In genomic region chr4:147682755-147683154, GRCh38 we compare ENCODE assay signal across 8 cellular contexts. TPM values are rescaled to one million over a fixed set of nuclear protein-coding genes. Genes with fewer than 3 reads are reported as not detected.
DNase-seq lines count a peak whose midpoint lies in the region; ATAC-seq and TF ChIP-seq lines count a peak whose summit lies in the region.

No MANE protein-coding gene starts in this region.

- TF ChIP-seq POLR2A in right lobe of liver (IDR thresholded peaks at IDR 0.05) (no peak), uterus (IDR thresholded peaks at IDR 0.05) (no peak)

- peaks cover 0 to 30% (median 21%) of the 10 kb centered on the region in 9 donors for H3K4me1 ChIP-seq in heart right ventricle
- peaks cover 0 to 14% (median 6%) of the 10 kb centered on the region in 4 donors for H3K4me1 ChIP-seq in right lobe of liver
- peaks cover 0 to 7% of the 10 kb centered on the region in 2 donors for H3K4me1 ChIP-seq in uterus

- 76% methylated on average over 3 of the region's 3 CpGs for WGBS in heart right ventricle, 2 donors
- 28% methylated on average over 3 of the region's 3 CpGs for WGBS in right lobe of liver (ENCODE audit: insufficient coverage, low coverage, low lambda C conversion rate, missing lambda C conversion rate)

- H3K27me3 ChIP-seq in heart right ventricle (no peaks in the 10 kb centered on the region), right lobe of liver (no peaks in the 10 kb centered on the region), uterus (no peaks in the 10 kb centered on the region)

- peak overlapping the region; percentile 51 to 96 (median 78) for H3K4me3 ChIP-seq in heart right ventricle
- peak overlapping the region; percentile 95 for H3K4me3 ChIP-seq in astrocyte of the cerebellum (ENCODE audit: low read depth, low read length)
- peak overlapping the region in 2 of 3 donors; percentile 70 to 72 for H3K4me3 ChIP-seq in right lobe of liver
- peak overlapping the region; percentile 74 to 82 for H3K4me3 ChIP-seq in uterus

- H3K36me3 ChIP-seq in heart right ventricle (peaks cover 0 to 23% (median 0%) of the 10 kb centered on the region in 9 donors), right lobe of liver (peaks cover 0 to 3% (median 0%) of the 10 kb centered on the region in 4 donors), uterus (no peaks in the 10 kb centered on the region)

- H3K27ac ChIP-seq in heart right ventricle (peak overlapping the region in 5 of 10 donors; percentile 88 to 95 (median 94)), right lobe of liver (peak overlapping the region in 1 of 3 donors; percentile 91), uterus (peak overlapping the region; percentile 85 to 91)

- ATAC-seq in heart right ventricle: no peak
- no peak for ATAC-seq in Right ventricle myocardium inferior
- ATAC-seq in right lobe of liver: no peak
- no peak for ATAC-seq in GM21619 (IDR thresholded peaks at IDR 0.05; ENCODE audit: unreplicated experiment)

- TF ChIP-seq CTCF in heart right ventricle (IDR thresholded peaks at IDR 0.05) (no peak), astrocyte of the cerebellum (IDR thresholded peaks at IDR 0.05; ENCODE audit: low read depth, low read length, missing control alignments) (no peak), right lobe of liver (IDR thresholded peaks at IDR 0.05) (no peak), uterus (IDR thresholded peaks at IDR 0.05) (no peak)

- H3K9me3 ChIP-seq in heart right ventricle (no peaks in the 10 kb centered on the region), right lobe of liver (no peaks in the 10 kb centered on the region), uterus (no peaks in the 10 kb centered on the region)

- intact Hi-C loops in heart right ventricle (cut with DNase I) (loop anchor here in 1 of 10 donors (5.0 kb wide), 1 partner anchor 65 kb away; the partner anchor contains the start of gene TMEM184C), Right ventricle myocardium inferior (cut with DNase I) (no loop called here), right lobe of liver (cut with DNase I) (no loop called here), uterus (cut with DNase I; ENCODE audit: low total_unique reads) (no loop called here)

- DNase-seq in heart right ventricle: no peak
- no peak for DNase-seq in Right ventricle myocardium inferior (ENCODE audit: missing footprints)
- DNase-seq in astrocyte of the cerebellum (ENCODE audit: low read depth): no peak
- no peak for DNase-seq in right lobe of liver
- no peak for DNase-seq in uterus
- DNase-seq in NCI-H2196 (lab: John Stamatoyannopoulos, UW; ENCODE audit: unreplicated experiment): no peak
- no peak for DNase-seq in SKM-1 (lab: John Stamatoyannopoulos, UW; ENCODE audit: unreplicated experiment)

- in situ Hi-C loops in astrocyte of the cerebellum (cut with HindIII; ENCODE audit: low sequenced_read_pairs): no loop called here

RNA-seq across cellular contexts. Expression of gene PRMT9, which starts 1.2 kb away (rescaled TPM):
- 1 to 10 TPM; 5.1 to 7.3 (median 6.6) TPM for total RNA-seq in heart right ventricle
- 1 to 10 TPM; 3.0 to 3.9 TPM for polyA plus RNA-seq in heart right ventricle
- 4.2 TPM for total RNA-seq in Right ventricle myocardium inferior
- 1 to 10 TPM; 3.4 to 4.9 (median 4.6) TPM for total RNA-seq in right lobe of liver
- 10 to 100 TPM in 3 of 4 donors, 1 to 10 TPM in 1; 3.5 to 63.3 (median 25.6) TPM for total RNA-seq in uterus

RNA-seq across cellular contexts. Expression of gene ARHGAP10, which starts 49.1 kb away (rescaled TPM):
- total RNA-seq in heart right ventricle (10 to 100 TPM; 33.9 to 71.1 (median 60.7) TPM), Right ventricle myocardium inferior (71.8 TPM), right lobe of liver (10 to 100 TPM in 3 of 6 experiments, 1 to 10 TPM in 3; 5.5 to 13.3 (median 10.4) TPM), uterus (10 to 100 TPM; 25.1 to 94.4 (median 54.4) TPM)
- 10 to 100 TPM; 39.0 to 63.0 TPM for polyA plus RNA-seq in heart right ventricle
